18 cellular contexts compared by ENCODE assay signal in genomic region chr3:114709102-114709501, GRCh38.
A peak's percentile ranks its signal among the peaks of the same experiment; 100 is the strongest.
DNase-seq lines count a peak whose midpoint lies in the region; ATAC-seq, FAIRE-seq and TF ChIP-seq lines count a peak whose summit lies in the region.
"Had no signal": no experiment of that assay in that cellular context is flagged by ENCODE, and none has a peak within 500 bp of the region (broad histone marks: within the 10 kb centered on the region; RNA-seq: fewer than 3 reads in every experiment).

No MANE protein-coding gene starts in this region.

- H3K36me3 Mint-ChIP-seq in stimulated activated effector memory CD8-positive, alpha-beta T cell treated with anti-CD3 and anti-CD28 coated beads, Interleukin-12 subunit alpha, Interleukin-12 subunit beta, amount 100 ng/mL, for 72 hours: no peaks in the 10 kb centered on the region
- no peaks in the 10 kb centered on the region for H3K36me3 Mint-ChIP-seq in H9 (ENCODE audit: insufficient read depth in 1 of 3, low read depth in 3 of 3)
- H3K36me3 Mint-ChIP-seq: activated naive CD4-positive, alpha-beta T cell treated with anti-CD3 and anti-CD28 coated beads, Interleukin-2, amount 10 ng/mL, durations not matched to agents 7 days and 5 days had no signal

- H3K79me2 ChIP-seq in GM23248 (ENCODE audit: insufficient read depth): no peaks in the 10 kb centered on the region
- no peaks in the 10 kb centered on the region for H3K79me2 ChIP-seq in H9 (ENCODE audit: insufficient read depth, low read length)

- no peak for TF ChIP-seq EP300 in suprapubic skin (IDR thresholded peaks at IDR 0.05)

- TF ChIP-seq POLR2A in suprapubic skin (IDR thresholded peaks at IDR 0.05): no peak

- no peaks in the 10 kb centered on the region for H3K79me1 ChIP-seq in H9 (ENCODE audit: insufficient read depth, low read depth, low read length, poor library complexity, severe bottlenecking)

- H2AFZ ChIP-seq in GM23248 (peak overlapping the region; percentile 31; the same call in 1 of the 2 replicates), H9 (ENCODE audit: low read length) (no peak overlapping the region)

- H4K91ac ChIP-seq in H9 (ENCODE audit: insufficient read length, low read depth, low read length): no peak overlapping the region

- no peaks in the 10 kb centered on the region for H3K9me2 ChIP-seq in GM23248 (ENCODE audit: insufficient read depth)

- no peak overlapping the region for H2BK15ac ChIP-seq in H9 (ENCODE audit: low read depth, low read length)

- H3K9ac ChIP-seq in GM23248 (peak overlapping the region; percentile 39; the same call in 1 of the 2 replicates), H9 (ENCODE audit: extremely low read depth, insufficient read length, low read length) (no peak overlapping the region)

- no peak overlapping the region for H2BK20ac ChIP-seq in H9 (ENCODE audit: low read depth, low read length, poor library complexity, severe bottlenecking)

- ATAC-seq in stimulated activated effector memory CD8-positive, alpha-beta T cell treated with anti-CD3 and anti-CD28 coated beads, Interleukin-12 subunit alpha, Interleukin-12 subunit beta, amount 100 ng/mL, for 72 hours: peak; percentile 55
- no peak for ATAC-seq in HG02623 (IDR thresholded peaks at IDR 0.05; ENCODE audit: unreplicated experiment)
- ATAC-seq: activated CD4-positive, CD25-positive, alpha-beta regulatory T cell treated with anti-CD3 and anti-CD28 coated beads, Interleukin-2, amount 50 U/mL, for 24 hours; naive thymus-derived CD8-positive, alpha-beta T cell; T-helper 17 cell had no signal

- POLR2A ChIA-PET in RWPE1 (lab: Yijun Ruan, JAX; ENCODE audit: low non-redundant PET): no interaction called here

- peak overlapping the region; percentile 64 for H3K4me2 ChIP-seq in GM23248 (ENCODE audit: unreplicated experiment)
- no peak overlapping the region for H3K4me2 ChIP-seq in H9 (ENCODE audit: insufficient read depth, insufficient read length, low read length)

- no peak overlapping the region for H3K27ac Mint-ChIP-seq in stimulated activated effector memory CD8-positive, alpha-beta T cell treated with anti-CD3 and anti-CD28 coated beads, Interleukin-12 subunit alpha, Interleukin-12 subunit beta, amount 100 ng/mL, for 72 hours
- no peak overlapping the region for H3K27ac Mint-ChIP-seq in H9
- H3K27ac Mint-ChIP-seq: activated naive CD4-positive, alpha-beta T cell treated with anti-CD3 and anti-CD28 coated beads, Interleukin-2, amount 10 ng/mL, durations not matched to agents 7 days and 5 days; endodermal cell; T-helper 17 cell had no signal

- no peak overlapping the region for H2BK5ac ChIP-seq in H9 (ENCODE audit: insufficient read length, low read length)

- H3K4me1 Mint-ChIP-seq in stimulated activated effector memory CD8-positive, alpha-beta T cell treated with anti-CD3 and anti-CD28 coated beads, Interleukin-12 subunit alpha, Interleukin-12 subunit beta, amount 100 ng/mL, for 72 hours: peaks cover 6% of the 10 kb centered on the region
- peaks cover 18 to 23% of the 10 kb centered on the region in 2 experiments for H3K4me1 Mint-ChIP-seq in H9
- H3K4me1 Mint-ChIP-seq: activated naive CD4-positive, alpha-beta T cell treated with anti-CD3 and anti-CD28 coated beads, Interleukin-2, amount 10 ng/mL, durations not matched to agents 7 days and 5 days had no signal

- peak; percentile 83 for DNase-seq in GM23248
- peak; percentile 23 for DNase-seq in RWPE1 (ENCODE audit: low spot score)
- peak; percentile 82 for DNase-seq in fibroblast of mammary gland (ENCODE audit: low read depth)
- DNase-seq in stimulated activated effector memory CD8-positive, alpha-beta T cell treated with anti-CD3 and anti-CD28 coated beads, Interleukin-12 subunit alpha, Interleukin-12 subunit beta, amount 100 ng/mL, for 72 hours (ENCODE audit: low spot score in 2 of 2): no peak
- no peak for DNase-seq in suprapubic skin (ENCODE audit: low spot score in 2 of 2)
- DNase-seq in H9: no peak
- no peak for DNase-seq in D721Med (ENCODE audit: insufficient read length, low spot score)
- DNase-seq: activated CD8-positive, alpha-beta memory T cell treated with anti-CD3 and anti-CD28 coated beads, Interleukin-2, amount 50 U/mL, for 4 hours; activated naive CD4-positive, alpha-beta T cell treated with anti-CD3 and anti-CD28 coated beads, Interleukin-2, amount 10 ng/mL, durations not matched to agents 7 days and 5 days; endodermal cell; KBM-7; naive thymus-derived CD8-positive, alpha-beta T cell; NCI-H510A; T-helper 17 cell; transverse colon had no signal

- in situ Hi-C loops in GM23248 (cut with MboI): no loop called here

- no peaks in the 10 kb centered on the region for H4K20me1 ChIP-seq in GM23248 (ENCODE audit: insufficient read depth)
- H4K20me1 ChIP-seq in H9 (ENCODE audit: control insufficient read depth, insufficient read depth, insufficient read length): no peaks in the 10 kb centered on the region

- no peak overlapping the region for H2AK5ac ChIP-seq in H9 (ENCODE audit: insufficient read length, low read length)

- H3K36me3 ChIP-seq in GM23248 (ENCODE audit: low read depth): no peaks in the 10 kb centered on the region
- H3K36me3 ChIP-seq in suprapubic skin: no peaks in the 10 kb centered on the region
- H3K36me3 ChIP-seq: transverse colon had no signal

- no peak overlapping the region for H3K56ac ChIP-seq in H9 (ENCODE audit: insufficient read length, low read depth, low read length)

- H3K23ac ChIP-seq in H9 (ENCODE audit: insufficient read length, low read depth, low read length): no peak overlapping the region

- H3K27me3 Mint-ChIP-seq in H9 (ENCODE audit: low read depth): no peaks in the 10 kb centered on the region
- H3K27me3 Mint-ChIP-seq: activated naive CD4-positive, alpha-beta T cell treated with anti-CD3 and anti-CD28 coated beads, Interleukin-2, amount 10 ng/mL, durations not matched to agents 7 days and 5 days; naive thymus-derived CD8-positive, alpha-beta T cell; T-helper 17 cell had no signal

- H3K4me3 Mint-ChIP-seq in stimulated activated effector memory CD8-positive, alpha-beta T cell treated with anti-CD3 and anti-CD28 coated beads, Interleukin-12 subunit alpha, Interleukin-12 subunit beta, amount 100 ng/mL, for 72 hours: no peak overlapping the region
- no peak overlapping the region for H3K4me3 Mint-ChIP-seq in H9
- H3K4me3 Mint-ChIP-seq: activated naive CD4-positive, alpha-beta T cell treated with anti-CD3 and anti-CD28 coated beads, Interleukin-2, amount 10 ng/mL, durations not matched to agents 7 days and 5 days; CD14-positive monocyte; endodermal cell; naive thymus-derived CD8-positive, alpha-beta T cell; T-helper 17 cell had no signal

- H3K18ac ChIP-seq in H9 (ENCODE audit: insufficient read length, low read depth, low read length): no peak overlapping the region

- 73 to 93% methylated on average over 1 of the region's 1 CpG for WGBS in GM23248 (ENCODE audit: low coverage in 1 of 2, low lambda C conversion rate in 2 of 2, missing lambda C conversion rate in 2 of 2), 2 experiments
- WGBS in suprapubic skin: 100% methylated on average over 1 of the region's 1 CpG
- no CpG with 5 or more reads among the region's 1 CpG for WGBS in H9 (ENCODE audit: extremely low coverage, insufficient read length, low lambda C conversion rate)

- H4K8ac ChIP-seq in H9 (replicated peaks; ENCODE audit: insufficient read length, low read depth, low read length): no peak overlapping the region

- H3K9me3 ChIP-seq in GM23248 (ENCODE audit: low read depth): no peaks in the 10 kb centered on the region
- no peaks in the 10 kb centered on the region for H3K9me3 ChIP-seq in suprapubic skin
- H3K9me3 ChIP-seq in H9 (ENCODE audit: control insufficient read depth, low read depth, low read length): no peaks in the 10 kb centered on the region
- H3K9me3 ChIP-seq: transverse colon had no signal

- TF ChIP-seq CTCF in RWPE1 (conservative IDR thresholded peaks at IDR 0.05; ENCODE audit: low read depth) (no peak), fibroblast of mammary gland (conservative IDR thresholded peaks at IDR 0.05; ENCODE audit: control insufficient read depth, insufficient read depth, low read depth, low read length) (no peak), suprapubic skin (IDR thresholded peaks at IDR 0.05) (no peak), H9 (conservative IDR thresholded peaks at IDR 0.05) (no peak), D721Med (IDR thresholded peaks at IDR 0.05; ENCODE audit: insufficient read depth, missing control alignments) (no peak)

- H3K4me3 ChIP-seq in GM23248 (no peak overlapping the region), fibroblast of mammary gland (ENCODE audit: control insufficient read depth, low read depth, low read length) (no peak overlapping the region), suprapubic skin (no peak overlapping the region)
- H3K4me3 ChIP-seq: transverse colon had no signal

- H2BK120ac ChIP-seq in H9 (ENCODE audit: low read depth, low read length, poor library complexity, severe bottlenecking): no peak overlapping the region

- peak overlapping the region; percentile 63 for H3K27ac ChIP-seq in GM23248
- no peak overlapping the region for H3K27ac ChIP-seq in RWPE1
- H3K27ac ChIP-seq in suprapubic skin: no peak overlapping the region
- no peak overlapping the region for H3K27ac ChIP-seq in H9 (ENCODE audit: insufficient read length, low read depth, low read length)
- H3K27ac ChIP-seq: transverse colon had no signal

- H3K4ac ChIP-seq in H9 (ENCODE audit: low read depth, low read length): no peak overlapping the region

- no peaks in the 10 kb centered on the region for H3F3A ChIP-seq in GM23248 (ENCODE audit: insufficient read depth)

- FAIRE-seq in D721Med (lab: Jason Lieb, UNC): no peak

- no peaks in the 10 kb centered on the region for H3K23me2 ChIP-seq in H9 (ENCODE audit: insufficient read length, low read depth, low read length, poor library complexity, severe bottlenecking)

- H3K14ac ChIP-seq in H9 (ENCODE audit: insufficient read depth, low read length): no peak overlapping the region

- H3K27me3 ChIP-seq in GM23248 (replicated peaks; ENCODE audit: insufficient read depth) (no peaks in the 10 kb centered on the region), suprapubic skin (no peaks in the 10 kb centered on the region), H9 (ENCODE audit: insufficient read depth, low read length) (no peaks in the 10 kb centered on the region)
- H3K27me3 ChIP-seq: transverse colon had no signal

- no peak overlapping the region for H3T11ph ChIP-seq in H9 (ENCODE audit: low read length)

- H3K4me1 ChIP-seq in GM23248 (ENCODE audit: insufficient read depth) (peaks cover 29% of the 10 kb centered on the region), suprapubic skin (peaks cover 19% of the 10 kb centered on the region), H9 (ENCODE audit: insufficient read depth, low read length) (no peaks in the 10 kb centered on the region)

- H3K9me3 Mint-ChIP-seq in stimulated activated effector memory CD8-positive, alpha-beta T cell treated with anti-CD3 and anti-CD28 coated beads, Interleukin-12 subunit alpha, Interleukin-12 subunit beta, amount 100 ng/mL, for 72 hours: no peaks in the 10 kb centered on the region
- no peaks in the 10 kb centered on the region for H3K9me3 Mint-ChIP-seq in H9
- H3K9me3 Mint-ChIP-seq: activated naive CD4-positive, alpha-beta T cell treated with anti-CD3 and anti-CD28 coated beads, Interleukin-2, amount 10 ng/mL, durations not matched to agents 7 days and 5 days; CD14-positive monocyte; endodermal cell; naive thymus-derived CD8-positive, alpha-beta T cell had no signal

- no peak overlapping the region for H4K5ac ChIP-seq in H9 (ENCODE audit: insufficient read length, low read depth, low read length)

- H2BK12ac ChIP-seq in H9 (ENCODE audit: insufficient read length, low read depth, low read length): no peak overlapping the region

- CTCF ChIA-PET in RWPE1 (lab: Yijun Ruan, JAX): no interaction called here

Comparison
In these comparisons a context has a peak if more than half of its experiments do, and no peak if none do; other contexts are left out.
1. DNase-seq: peak in GM23248 (single experiment), RWPE1 (single experiment) and fibroblast of mammary gland (single experiment); none in stimulated activated effector memory CD8-positive, alpha-beta T cell treated with anti-CD3 and anti-CD28 coated beads, Interleukin-12 subunit alpha, Interleukin-12 subunit beta, amount 100 ng/mL, for 72 hours (0 of 2), suprapubic skin (0 of 2), H9 (single experiment) and D721Med (single experiment).